13 cellular contexts compared by ENCODE assay signal in genomic region chr2:205730701-205731271, GRCh38. TPM values are rescaled to one million over a fixed set of nuclear protein-coding genes. Genes with fewer than 3 reads are reported as not detected.
A peak's percentile ranks its signal among the peaks of the same experiment; 100 is the strongest.
DNase-seq lines count a peak whose midpoint lies in the region; ATAC-seq, FAIRE-seq and TF ChIP-seq lines count a peak whose summit lies in the region.
"Had no signal": no experiment of that assay in that cellular context is flagged by ENCODE, and none has a peak within 500 bp of the region (broad histone marks: within the 10 kb centered on the region; RNA-seq: fewer than 3 reads in every experiment).

No MANE protein-coding gene starts in this region.

- H3K4me3 Mint-ChIP-seq in HFFc6 (peak overlapping the region; percentile 18; the same call in 1 of the 2 replicates), brain (peak overlapping the region in 1 of 5 experiments; percentile 66)
- H3K4me3 Mint-ChIP-seq: IgD-negative memory B cell; stimulated activated effector memory CD8-positive, alpha-beta T cell treated with anti-CD3 and anti-CD28 coated beads, Interleukin-12 subunit alpha, Interleukin-12 subunit beta, amount 100 ng/mL, for 72 hours had no signal

- H3K4me3 ChIP-seq in A549 (peak overlapping the region; percentile 9; the same call in 1 of the 3 replicates), mesodermal cell (ENCODE audit: extremely low read depth, insufficient read depth, low read length, poor library complexity, severe bottlenecking) (no peak overlapping the region)
- H3K4me3 ChIP-seq: Peyer's patch had no signal

- TF ChIP-seq EP300 in A549 (IDR thresholded peaks at IDR 0.05): no peak

- DNase-seq in A549 (ENCODE audit: low read depth in 1 of 2, low spot score in 1 of 2) (no peak), HFFc6 (no peak), D341Med (ENCODE audit: low spot score) (no peak), OCI-M2 (lab: John Stamatoyannopoulos, UW; ENCODE audit: unreplicated experiment) (no peak), NCI-H2196 treated with DMSO at 0.1 percent for 48 hours (lab: John Stamatoyannopoulos, UW; ENCODE audit: unreplicated experiment) (no peak)
- no peak for DNase-seq in NK-92 treated with Interleukin-12 subunit alpha and Interleukin-12 subunit beta, amount 100 ng/mL, for 24 hours (lab: John Stamatoyannopoulos, UW)
- DNase-seq: NCI-H2081 treated with DMSO at 0.1 percent for 48 hours, Peyer's patch had no signal

- H3K4me1 Mint-ChIP-seq in HFFc6 (ENCODE audit: low read depth) (peaks cover 44% of the 10 kb centered on the region), brain (peaks cover 90% of the 10 kb centered on the region)
- H3K4me1 Mint-ChIP-seq: stimulated activated effector memory CD8-positive, alpha-beta T cell treated with anti-CD3 and anti-CD28 coated beads, Interleukin-12 subunit alpha, Interleukin-12 subunit beta, amount 100 ng/mL, for 72 hours had no signal

- peak; percentile 14 to 24; a peak in 3 of 6 replicates for ATAC-seq in A549
- ATAC-seq: stimulated activated effector memory CD8-positive, alpha-beta T cell treated with anti-CD3 and anti-CD28 coated beads, Interleukin-12 subunit alpha, Interleukin-12 subunit beta, amount 100 ng/mL, for 72 hours had no signal

- H3K4me1 ChIP-seq in A549: peaks cover 96% of the 10 kb centered on the region
- H3K4me1 ChIP-seq in mesodermal cell (ENCODE audit: control insufficient read depth, insufficient read depth, low read length, poor library complexity, severe bottlenecking): peaks cover 24% of the 10 kb centered on the region

- H3K9me3 ChIP-seq in A549 (no peaks in the 10 kb centered on the region), mesodermal cell (ENCODE audit: control insufficient read depth, low read length) (no peaks in the 10 kb centered on the region)
- H3K9me3 ChIP-seq: Peyer's patch had no signal

- peak overlapping the region; percentile 71 for H3K4me2 ChIP-seq in A549

- H3K36me3 Mint-ChIP-seq in HFFc6 (ENCODE audit: low read depth): peaks cover 9% of the 10 kb centered on the region; the same call in 1 of the 2 replicates
- H3K36me3 Mint-ChIP-seq in brain: peaks cover 55% of the 10 kb centered on the region
- H3K36me3 Mint-ChIP-seq: stimulated activated effector memory CD8-positive, alpha-beta T cell treated with anti-CD3 and anti-CD28 coated beads, Interleukin-12 subunit alpha, Interleukin-12 subunit beta, amount 100 ng/mL, for 72 hours had no signal

- H3K27me3 Mint-ChIP-seq in HFFc6 (ENCODE audit: insufficient read depth) (peaks cover 2% of the 10 kb centered on the region), brain (peaks cover 15% of the 10 kb centered on the region)

- H3K36me3 ChIP-seq in mesodermal cell (ENCODE audit: control insufficient read depth, insufficient read depth, low read length): peaks cover 87% of the 10 kb centered on the region

- CTCF ChIA-PET in A549 (lab: Yijun Ruan, JAX): interaction anchor here (0.9 to 2.9 kb wide), 5 partner anchors 10 to 234 kb away, joined by 3 to 18 read pairs (median 5); no protein-coding TSS in a partner anchor

- TF ChIP-seq RAD21 in A549 (conservative IDR thresholded peaks at IDR 0.05 in 1 of 2, IDR thresholded peaks at IDR 0.05 in 1 of 2): no peak

- 82% methylated on average over 6 of the region's 6 CpGs for WGBS in A549 (ENCODE audit: missing lambda C conversion rate)
- WGBS in mesodermal cell (ENCODE audit: insufficient coverage in 2 of 2), 2 experiments: 77 to 86% methylated on average over 6 of the region's 6 CpGs

- FAIRE-seq in A549 (lab: Jason Lieb, UNC): no peak
- FAIRE-seq: A204.1 had no signal

- H3K27ac Mint-ChIP-seq in HFFc6: peak overlapping the region; percentile 82
- peak overlapping the region; percentile 85 to 95 (median 89) for H3K27ac Mint-ChIP-seq in brain
- H3K27ac Mint-ChIP-seq: stimulated activated effector memory CD8-positive, alpha-beta T cell treated with anti-CD3 and anti-CD28 coated beads, Interleukin-12 subunit alpha, Interleukin-12 subunit beta, amount 100 ng/mL, for 72 hours had no signal

- H3K27ac ChIP-seq in A549 (peak overlapping the region; percentile 90 to 91), mesodermal cell (ENCODE audit: low read depth, low read length, severe bottlenecking) (peak overlapping the region; percentile 57)

- POLR2A ChIA-PET in A549 (lab: Yijun Ruan, JAX): interaction anchor here (1.1 to 1.5 kb wide), 4 partner anchors 18 to 48 kb away, joined by 3 to 7 read pairs (median 5); partner anchors contain the start of gene NRP2

- no peak for TF ChIP-seq POLR2A in A549 (IDR thresholded peaks at IDR 0.05; ENCODE audit: low read length)

- TF ChIP-seq CTCF in A549 (IDR thresholded peaks at IDR 0.05) (no peak), HFFc6 (IDR thresholded peaks at IDR 0.05) (no peak), brain (conservative IDR thresholded peaks at IDR 0.05) (no peak)

- H3K9me3 Mint-ChIP-seq in HFFc6: no peaks in the 10 kb centered on the region
- no peaks in the 10 kb centered on the region for H3K9me3 Mint-ChIP-seq in brain
- H3K9me3 Mint-ChIP-seq: IgD-negative memory B cell; stimulated activated effector memory CD8-positive, alpha-beta T cell treated with anti-CD3 and anti-CD28 coated beads, Interleukin-12 subunit alpha, Interleukin-12 subunit beta, amount 100 ng/mL, for 72 hours had no signal

TF ChIP-seq in A549, 52 proteins besides CTCF, POLR2A, EP300 and RAD21:
- TF ChIP-seq NPAS2 (CRISPR knock-in tag; IDR thresholded peaks at IDR 0.05; ENCODE audit: borderline replicate concordance) (no peak), BHLHE40 (IDR thresholded peaks at IDR 0.05; ENCODE audit: low read depth, low read length) (no peak), MAZ (IDR thresholded peaks at IDR 0.05; ENCODE audit: borderline replicate concordance, low read depth, low read length) (no peak), EHMT2 (IDR thresholded peaks at IDR 0.05; ENCODE audit: low read depth) (no peak), E2F6 (IDR thresholded peaks at IDR 0.05; ENCODE audit: borderline replicate concordance, low read depth) (no peak), CHD2 (IDR thresholded peaks at IDR 0.05; ENCODE audit: low read length, partially characterized antibody) (no peak), JUN (IDR thresholded peaks at IDR 0.05) (no peak), ZC3H11A (IDR thresholded peaks at IDR 0.05) (no peak), SREBF2 (IDR thresholded peaks at IDR 0.05) (no peak), USF2 (IDR thresholded peaks at IDR 0.05) (no peak), TP53 (CRISPR knock-in tag; IDR thresholded peaks at IDR 0.05) (no peak), ELK1 (IDR thresholded peaks at IDR 0.05; ENCODE audit: low read depth, low read length) (no peak), FOSL2 (IDR thresholded peaks at IDR 0.05) (no peak), FOSL2 (CRISPR knock-in tag; IDR thresholded peaks at IDR 0.05) (no peak), PHF8 (IDR thresholded peaks at IDR 0.05; ENCODE audit: borderline replicate concordance, low read depth) (no peak), HDAC2 (IDR thresholded peaks at IDR 0.05) (no peak), PBX3 (IDR thresholded peaks at IDR 0.05) (no peak), CEBPB (IDR thresholded peaks at IDR 0.05) (no peak)

RNA-seq across cellular contexts. Expression of gene NRP2, which starts 48.5 kb away (rescaled TPM):
- polyA plus RNA-seq in A549 (2011; rRNA removed) (144 and 154 TPM in 2 replicates), A549 (2017; fragmentation: RNase III; extraction: RNeasy Plus Mini Kit Qiagen cat#74134 plus additional on column Dnase treatment) (125 to 187 TPM (median 159 TPM) in 3 replicates), brain (ENCODE audit: insufficient read depth, low read depth, low replicate concordance) (10.2 TPM)
- 37.9 and 48.1 TPM in 2 replicates for polyA plus RNA-seq in A549 (2012; cell fraction: cytosol; rRNA removed)
- polyA plus RNA-seq in A549 (2012; cell fraction: nucleus; rRNA removed): 111 and 112 TPM in 2 replicates
- polyA minus RNA-seq in A549 (2011; rRNA and poly(A)+ RNA removed): 199 and 240 TPM in 2 replicates
- total RNA-seq in HFFc6 (2021; fragmentation: NEBNext Ultra II Directional; extraction: Animal tissue kit (Norgen Biotek cat#: 25700)): 10 to 100 TPM; 11.8 to 25.1 (median 21.4) TPM
- 195 TPM for polyA plus RNA-seq in mesodermal cell (2013, experiment 1 of 2)
- polyA plus RNA-seq in mesodermal cell (2013, experiment 2 of 2): 172 TPM
